11 cellular contexts compared by ENCODE assay signal in genomic region chr5:156835905-156836304, GRCh38. TPM values are rescaled to one million over a fixed set of nuclear protein-coding genes. Genes with fewer than 3 reads are reported as not detected.
DNase-seq lines count a peak whose midpoint lies in the region; ATAC-seq, FAIRE-seq and TF ChIP-seq lines count a peak whose summit lies in the region.
"Had no signal": no experiment of that assay in that cellular context is flagged by ENCODE, and none has a peak within 500 bp of the region (broad histone marks: within the 10 kb centered on the region; RNA-seq: fewer than 3 reads in every experiment).

No MANE protein-coding gene starts in this region.

- H3K9ac ChIP-seq in adipocyte (ENCODE audit: low read length), result no peak overlapping the region

- H3K9me3 ChIP-seq in adipocyte (ENCODE audit: control insufficient read depth, low read length) (no peaks in the 10 kb centered on the region), heart right ventricle (no peaks in the 10 kb centered on the region)
- H3K9me3 ChIP-seq: ascending aorta had no signal

- H3K4me3 ChIP-seq in adipocyte (ENCODE audit: low read length) (no peak overlapping the region), heart right ventricle (no peak overlapping the region)
- H3K4me3 ChIP-seq: ascending aorta had no signal

- H3K27ac ChIP-seq in C4-2B (no peak overlapping the region), heart right ventricle (no peak overlapping the region)
- H3K27ac ChIP-seq: ascending aorta had no signal

- H3K4me1 ChIP-seq in adipocyte (ENCODE audit: control insufficient read depth, insufficient read depth, low read length) (peaks cover 11% of the 10 kb centered on the region), heart right ventricle (no peaks in the 10 kb centered on the region)
- H3K4me1 ChIP-seq: ascending aorta had no signal

- FAIRE-seq in GM12892 (lab: Jason Lieb, UNC), result peak; percentile 17

- peak; percentile 78 for ATAC-seq in HG02885 (IDR thresholded peaks at IDR 0.05; ENCODE audit: poor library complexity, unreplicated experiment)
- no peak for ATAC-seq in heart right ventricle

- intact Hi-C loops in heart right ventricle (cut with DNase I) (loop anchor here in 1 of 10 donors (10.0 kb wide), 1 partner anchor 299 kb away; no protein-coding TSS in a partner anchor), posterior cingulate gyrus (cut with DNase I) (no loop called here)

- H3K27me3 ChIP-seq in adipocyte (replicated peaks; ENCODE audit: control insufficient read depth, insufficient read depth, low read length) (no peaks in the 10 kb centered on the region), heart right ventricle (no peaks in the 10 kb centered on the region)
- H3K27me3 ChIP-seq: ascending aorta had no signal

- no peak for DNase-seq in GM12892 (ENCODE audit: insufficient read length)
- DNase-seq in adipocyte (ENCODE audit: low read depth), result peak; percentile 3
- DNase-seq in occipital lobe (lab: John Stamatoyannopoulos, UW), result no peak
- DNase-seq in heart right ventricle, result no peak
- no peak for DNase-seq in posterior cingulate gyrus
- no peak for DNase-seq in KG1 (lab: John Stamatoyannopoulos, UW)
- DNase-seq: NCI-H187 treated with DMSO at 0.1 percent for 48 hours, nucleus accumbens had no signal

- TF ChIP-seq POLR2A in GM12892 (IDR thresholded peaks at IDR 0.05; ENCODE audit: low read depth, low read length), result no peak

- TF ChIP-seq CTCF in C4-2B (conservative IDR thresholded peaks at IDR 0.05), result peak; percentile 45
- peak in 2 of 9 donors; percentile 8 for TF ChIP-seq CTCF in heart right ventricle (IDR thresholded peaks at IDR 0.05)

- H3K36me3 ChIP-seq in adipocyte (ENCODE audit: control insufficient read depth, insufficient read depth, low read length, severe bottlenecking), result no peaks in the 10 kb centered on the region
- no peaks in the 10 kb centered on the region for H3K36me3 ChIP-seq in heart right ventricle
- H3K36me3 ChIP-seq: ascending aorta had no signal

- 80 to 85% methylated on average over 3 of the region's 3 CpGs for WGBS in heart right ventricle, 2 donors

RNA-seq across cellular contexts. Expression of gene PPP1R2B, which starts 14.2 kb away (rescaled TPM):
- not detected for polyA plus RNA-seq in GM12892 (2012; ENCODE audit: missing spikeins)
- 0.16 TPM for total RNA-seq in occipital lobe
- under 1 TPM in 4 of 10 donors, not detected in 6; 0.14 to 0.16 (median 0.15) TPM for total RNA-seq in heart right ventricle
- polyA plus RNA-seq in heart right ventricle, result under 1 TPM in 1 of 2 donors, not detected in 1; 0.03 TPM
- total RNA-seq: ascending aorta had no signal
